ENCODE assay signal across 28 cellular contexts in genomic region chr3:75655501-75655904, GRCh38. TPM values are rescaled to one million over a fixed set of nuclear protein-coding genes. Genes with fewer than 3 reads are reported as not detected.
DNase-seq lines count a peak whose midpoint lies in the region; FAIRE-seq and TF ChIP-seq lines count a peak whose summit lies in the region.
"Had no signal": no experiment of that assay in that cellular context is flagged by ENCODE, and none has a peak within 500 bp of the region (broad histone marks: within the 10 kb centered on the region; RNA-seq: fewer than 3 reads in every experiment).

No MANE protein-coding gene starts in this region.

- 3% methylated on average over 10 of the region's 39 CpGs; no CpG with 5 or more reads in 1 of the 2 experiments for WGBS in H1 (ENCODE audit: extremely low coverage in 1 of 2, insufficient coverage in 1 of 2, insufficient read length in 1 of 2, insufficient replicate concordance in 2 of 2, low coverage in 1 of 2, low lambda C conversion rate in 2 of 2, missing lambda C conversion rate in 1 of 2), 2 experiments

- no peaks in the 10 kb centered on the region for H3K9me3 ChIP-seq in NT2/D1 (ENCODE audit: insufficient read depth, low read length)
- no peaks in the 10 kb centered on the region for H3K9me3 ChIP-seq in H1 (ENCODE audit: insufficient read depth in 2 of 2, low read depth in 1 of 2, low read length in 1 of 2)
- no peaks in the 10 kb centered on the region for H3K9me3 ChIP-seq in iPS-20b (ENCODE audit: insufficient read depth, low read depth, low read length)
- H3K9me3 ChIP-seq: ascending aorta, testis, uterus had no signal

- intact Hi-C loops in dorsolateral prefrontal cortex (cut with DNase I), result no loop called here
- intact Hi-C loops in head of caudate nucleus (cut with DNase I), result no loop called here

- no peak for TF ChIP-seq RAD21 in H1 (IDR thresholded peaks at IDR 0.05 in 1 of 2, conservative IDR thresholded peaks at IDR 0.05 in 1 of 2; ENCODE audit: low read depth in 2 of 2, low read length in 2 of 2)

- no peak overlapping the region for H4K91ac ChIP-seq in H1 (replicated peaks; ENCODE audit: insufficient read length, low read length)

- H2BK15ac ChIP-seq in H1 (ENCODE audit: low read length), result no peak overlapping the region

- H2BK5ac ChIP-seq in H1 (ENCODE audit: low read depth, low read length), result no peak overlapping the region

- TF ChIP-seq EP300 in H1 (IDR thresholded peaks at IDR 0.05; ENCODE audit: borderline replicate concordance in 1 of 2, low read depth in 2 of 2, low read length in 2 of 2), result no peak

- no peak for FAIRE-seq in H1 (lab: Jason Lieb, UNC)
- FAIRE-seq: keratinocyte had no signal

- no peak for DNase-seq in NT2/D1 (ENCODE audit: low read depth, low spot score)
- DNase-seq in H1 (ENCODE audit: low read depth in 1 of 2, low spot score in 2 of 2), result peak in 1 of 2 experiments; percentile 77
- peak; percentile 61 for DNase-seq in retina
- DNase-seq in dorsolateral prefrontal cortex, result no peak
- no peak for DNase-seq in head of caudate nucleus
- no peak for DNase-seq in GM13977 (ENCODE audit: low spot score)
- DNase-seq: activated CD4-positive, alpha-beta T cell treated with anti-CD3 and anti-CD28 coated beads for 4 hours; activated gamma-delta T cell; activated naive CD8-positive, alpha-beta T cell treated with anti-CD3 and anti-CD28 coated beads, Interleukin-2, amount 10 ng/mL, durations not matched to agents 7 days and 5 days; activated T-cell treated with anti-CD3 and anti-CD28 coated beads, Interleukin-2, amount 50 U/mL, for 24 hours; central memory CD4-positive, alpha-beta T cell; DMS79 treated with DMSO at 0.1 percent for 48 hours; mucosa of descending colon; NCI-H146; NCI-H446 treated with DMSO at 0.1 percent for 48 hours; sigmoid colon; stimulated activated naive CD4-positive, alpha-beta T cell treated with Interleukin-2 at 50 U/mL for 16 hours; testis; uterus had no signal

- no peaks in the 10 kb centered on the region for H3K36me3 ChIP-seq in NT2/D1 (ENCODE audit: insufficient read depth, insufficient read length, low read length)
- H3K36me3 ChIP-seq in H1 (ENCODE audit: control insufficient read depth in 2 of 4, insufficient read depth in 4 of 4, low read length in 3 of 4), result no peaks in the 10 kb centered on the region
- no peaks in the 10 kb centered on the region for H3K36me3 ChIP-seq in iPS-20b (ENCODE audit: insufficient read depth, low read depth, low read length)
- H3K36me3 ChIP-seq: ascending aorta, sigmoid colon, uterus had no signal

- H3K4me3 ChIP-seq in NT2/D1 (ENCODE audit: insufficient read length, low read depth), result peak overlapping the region; percentile 39
- peak overlapping the region; percentile 9 to 61 (median 31); a peak in 6 of 8 replicates for H3K4me3 ChIP-seq in H1 (ENCODE audit: extremely low read depth in 1 of 4, insufficient read depth in 2 of 4, low read depth in 3 of 4, low read length in 4 of 4)
- peak overlapping the region; percentile 51; the same call in 1 of the 2 replicates for H3K4me3 ChIP-seq in iPS-20b (ENCODE audit: low read length)
- no peak overlapping the region for H3K4me3 ChIP-seq in dorsolateral prefrontal cortex
- H3K4me3 ChIP-seq: ascending aorta, mucosa of descending colon, sigmoid colon, uterus had no signal

- peaks cover 2% of the 10 kb centered on the region; the same call in 1 of the 2 replicates for H3K23me2 ChIP-seq in H1 (ENCODE audit: low read depth, low read length)

- H4K8ac ChIP-seq in H1 (ENCODE audit: extremely low read depth, insufficient read depth, low read length), result peak overlapping the region; percentile 79; the same call in 1 of the 2 replicates

- TF ChIP-seq CTCF in H1 (IDR thresholded peaks at IDR 0.05; ENCODE audit: control extremely low read depth in 1 of 3, insufficient read depth in 1 of 3, low read depth in 1 of 3, low read length in 3 of 3) (no peak), dorsolateral prefrontal cortex (IDR thresholded peaks at IDR 0.05 in 54 of 56, conservative IDR thresholded peaks at IDR 0.05 in 2 of 56; ENCODE audit: low read depth in 1 of 56, partially characterized antibody in 56 of 56) (no peak), GM13977 (IDR thresholded peaks at IDR 0.05; ENCODE audit: extremely low read depth, insufficient read depth, missing control alignments) (no peak)

- TF ChIP-seq POLR2A in H1 (IDR thresholded peaks at IDR 0.05; ENCODE audit: control extremely low read depth in 1 of 2, low read depth in 2 of 2, low read length in 2 of 2), result no peak

- H3K56ac ChIP-seq in H1 (replicated peaks; ENCODE audit: insufficient read length, low read depth, low read length), result no peak overlapping the region

- H2AFZ ChIP-seq in H1 (ENCODE audit: low read length), result no peak overlapping the region
- H2AFZ ChIP-seq: parathyroid adenoma had no signal

- peaks cover 53% of the 10 kb centered on the region for H3K27me3 ChIP-seq in NT2/D1 (ENCODE audit: insufficient read depth, insufficient read length)
- H3K27me3 ChIP-seq in H1 (replicated peaks in 1 of 4; ENCODE audit: control insufficient read depth in 3 of 4, extremely low read depth in 1 of 4, insufficient read depth in 3 of 4, low read length in 3 of 4), result peaks cover 17 to 42% (median 31%) of the 10 kb centered on the region in 4 experiments
- peaks cover 55% of the 10 kb centered on the region; the same call in 1 of the 2 replicates for H3K27me3 ChIP-seq in iPS-20b (ENCODE audit: insufficient read depth, low read length)
- peaks cover 0 to 64% (median 42%) of the 10 kb centered on the region in 45 donors for H3K27me3 ChIP-seq in dorsolateral prefrontal cortex
- H3K27me3 ChIP-seq: ascending aorta, testis had no signal

- H4K20me1 ChIP-seq in H1 (replicated peaks in 1 of 2; ENCODE audit: control insufficient read depth in 1 of 2, insufficient read depth in 2 of 2, low read length in 2 of 2), result no peaks in the 10 kb centered on the region

- H3K27ac ChIP-seq in H1 (ENCODE audit: low read depth, low read length), result no peak overlapping the region
- no peak overlapping the region for H3K27ac ChIP-seq in iPS-20b (ENCODE audit: low read length)
- no peak overlapping the region for H3K27ac ChIP-seq in dorsolateral prefrontal cortex
- H3K27ac ChIP-seq: ascending aorta, C4-2B, epithelial cell of prostate, HL-60, parathyroid adenoma, sigmoid colon, testis, uterus had no signal

- H4K5ac ChIP-seq in H1 (ENCODE audit: insufficient read length, low read depth, low read length), result no peak overlapping the region

- H3K4me1 ChIP-seq in NT2/D1 (ENCODE audit: insufficient read depth, insufficient read length) (no peaks in the 10 kb centered on the region), H1 (replicated peaks in 1 of 4; ENCODE audit: control insufficient read depth in 3 of 4, insufficient read depth in 4 of 4, low read length in 3 of 4) (no peaks in the 10 kb centered on the region), iPS-20b (ENCODE audit: insufficient read depth, low read length) (no peaks in the 10 kb centered on the region)
- H3K4me1 ChIP-seq: parathyroid adenoma, testis, uterus had no signal

- no peak overlapping the region for H2AK5ac ChIP-seq in H1 (ENCODE audit: low read depth, low read length)

- peak overlapping the region; percentile 45 to 88 for H3K4me2 ChIP-seq in H1 (ENCODE audit: insufficient read depth in 1 of 2, low read depth in 2 of 2, low read length in 2 of 2)

- no peak overlapping the region for H2BK12ac ChIP-seq in H1 (ENCODE audit: low read depth, low read length)

- no peak overlapping the region for H2BK20ac ChIP-seq in H1 (ENCODE audit: low read length)

- H3K9ac ChIP-seq in NT2/D1 (ENCODE audit: insufficient read length, low read depth) (peak overlapping the region; percentile 61), H1 (replicated peaks in 1 of 4; ENCODE audit: extremely low read depth in 1 of 4, low read depth in 3 of 4, low read length in 3 of 4) (no peak overlapping the region), iPS-20b (ENCODE audit: low read depth, low read length) (no peak overlapping the region)
- H3K9ac ChIP-seq: parathyroid adenoma had no signal

- H2BK120ac ChIP-seq in H1 (replicated peaks; ENCODE audit: low read depth, low read length), result no peak overlapping the region

- no peak overlapping the region for H3K18ac ChIP-seq in H1 (ENCODE audit: extremely low read depth, low read length)

- H3K14ac ChIP-seq in H1 (ENCODE audit: insufficient read length), result no peak overlapping the region

- H3K23ac ChIP-seq in H1 (ENCODE audit: insufficient read length), result no peak overlapping the region

- H3K79me2 ChIP-seq in H1 (ENCODE audit: control insufficient read depth in 1 of 2, insufficient read depth in 2 of 2, low read length in 2 of 2), result no peaks in the 10 kb centered on the region
- H3K79me2 ChIP-seq: parathyroid adenoma had no signal

- CTCF ChIA-PET in H1 (lab: Charles Lee; ENCODE audit: partially characterized antibody), result no interaction called here

- no peaks in the 10 kb centered on the region for H3K79me1 ChIP-seq in H1 (ENCODE audit: low read depth, low read length)

- POLR2A ChIA-PET in H1 (lab: Charles Lee; ENCODE audit: partially characterized antibody), result interaction anchor here (1.4 kb wide), 1 partner anchor 14 kb away, joined by 4 read pairs; no protein-coding TSS in a partner anchor

- in situ Hi-C loops in GM13977 (cut with MboI; ENCODE audit: low pct_unique_long_range_greater_than_20kb, low sequenced_read_pairs, unreplicated experiment), result no loop called here

- H3K4ac ChIP-seq in H1 (replicated peaks; ENCODE audit: insufficient read length, low read depth, low read length), result no peak overlapping the region

TF ChIP-seq in H1, 55 proteins besides CTCF, POLR2A, EP300 and RAD21 (continues in another document):
- TF ChIP-seq RNF2 (IDR thresholded peaks at IDR 0.05; ENCODE audit: borderline replicate concordance, low read depth, low read length, missing control alignments, poor library complexity, severe bottlenecking), result peak; percentile 67
- TF ChIP-seq USF2 (IDR thresholded peaks at IDR 0.05; ENCODE audit: low read length), result no peak
- no peak for TF ChIP-seq RFX5 (IDR thresholded peaks at IDR 0.05; ENCODE audit: borderline replicate concordance, low read depth, low read length)

RNA-seq across cellular contexts. Expression of gene FRG2C, which starts 8.6 kb away (rescaled TPM):
- not detected in 2 replicates for total RNA-seq in H1 (2021; fragmentation: NEBNext Ultra II Directional; extraction: Animal tissue kit (Norgen Biotek cat#: 25700))
- 0.05 TPM in 1 of 2 replicates, not detected in the other for polyA plus RNA-seq in H1 (2011; rRNA removed)
- 0.04 TPM for polyA plus RNA-seq in H1 (2011; cell fraction: cytosol; rRNA removed)
- not detected for polyA plus RNA-seq in H1 (2011; cell fraction: nucleus; rRNA removed)
- polyA plus RNA-seq in H1 (2012, experiment 1 of 2), result 0.08 TPM in 2 of 4 replicates, not detected in the others
- polyA plus RNA-seq in H1 (2012, experiment 2 of 2), result not detected
- 0.10 TPM for polyA plus RNA-seq in H1 (2013, experiment 1 of 2)
- polyA plus RNA-seq in H1 (2013, experiment 2 of 2), result 0.09 TPM
- polyA minus RNA-seq in H1 (2011; rRNA and poly(A)+ RNA removed), result not detected in 2 replicates
- not detected for polyA minus RNA-seq in H1 (2011; cell fraction: cytosol; rRNA and poly(A)+ RNA removed)
- 0.40 TPM for polyA minus RNA-seq in H1 (2011; cell fraction: nucleus; rRNA and poly(A)+ RNA removed)
- total RNA-seq in dorsolateral prefrontal cortex, result not detected
- total RNA-seq: activated naive CD8-positive, alpha-beta T cell treated with anti-CD3 and anti-CD28 coated beads, Interleukin-2, amount 10 ng/mL, durations not matched to agents 7 days and 5 days; ascending aorta; lower leg skin; mucosa of descending colon; sigmoid colon; T-helper 2 cell treated with Interferon-gamma antibody and Interleukin-4, amounts not matched to agents 100 ng/mL and 5 ng/mL, for 36 hours; uterus had no signal
- polyA plus RNA-seq: keratinocyte, sigmoid colon had no signal

Comparison
In these comparisons a context has a peak if more than half of its experiments do, and no peak if none do; other contexts are left out.
1. H3K4me3 ChIP-seq: peak in NT2/D1 (single experiment), H1 (4 of 4) and iPS-20b (single experiment); none in dorsolateral prefrontal cortex (0 of 59).